Comparison of ENCODE assay signal across 8 cellular contexts in the genomic region with DNA sequence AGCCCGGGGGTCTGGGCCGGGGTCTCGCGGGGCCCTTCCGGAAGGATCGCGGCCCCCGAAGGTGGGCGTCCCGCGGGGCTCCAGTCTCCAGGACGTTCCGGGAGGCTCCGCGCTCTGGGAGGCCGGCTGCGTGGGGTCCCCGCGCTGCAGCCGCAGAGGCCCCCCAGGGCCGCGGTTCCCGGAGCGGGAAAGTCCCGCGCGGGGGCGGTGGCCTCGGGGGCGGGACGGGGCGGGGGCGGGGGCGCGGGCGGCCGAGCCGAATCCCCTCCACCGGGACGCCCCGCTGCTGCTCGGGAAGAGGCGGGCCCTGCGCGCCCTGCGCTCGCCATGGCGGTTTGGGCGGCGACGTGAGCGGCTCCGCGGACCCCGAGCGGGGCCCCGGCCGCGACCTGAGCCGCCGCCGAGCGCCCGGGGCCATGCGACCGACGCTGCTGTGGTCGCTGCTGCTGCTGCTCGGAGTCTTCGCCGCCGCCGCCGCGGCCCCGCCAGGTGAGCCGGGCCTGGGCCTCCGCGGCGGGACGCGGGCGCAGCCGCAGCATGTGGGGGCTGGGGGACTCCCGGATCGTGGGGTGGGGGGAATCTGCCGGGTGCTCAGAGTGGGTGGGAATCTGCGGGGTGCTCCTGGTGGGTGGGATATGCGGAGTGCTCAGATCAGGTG. TPM values are rescaled to one million over a fixed set of nuclear protein-coding genes. Genes with fewer than 3 reads are reported as not detected.
DNase-seq lines count a peak whose midpoint lies in the region; ATAC-seq and TF ChIP-seq lines count a peak whose summit lies in the region.

Gene IFNGR2, plus strand, starts transcription at position 286 of the 658 bp plus-strand sequence. Its CDS starts 131 bp downstream, at position 417.

- TF ChIP-seq CTCF in lower leg skin (IDR thresholded peaks at IDR 0.05) = no peak

- no peak for TF ChIP-seq POLR2A in lower leg skin (IDR thresholded peaks at IDR 0.05)

- ATAC-seq in HG03571 (IDR thresholded peaks at IDR 0.05; ENCODE audit: unreplicated experiment) = peak; percentile 21
- peak; percentile 37 to 51 for ATAC-seq in activated CD4-positive, CD25-positive, alpha-beta regulatory T cell treated with anti-CD3 and anti-CD28 coated beads, Interleukin-2, amount 50 U/mL, for 24 hours

- intact Hi-C loops in lower leg skin (cut with DNase I; ENCODE audit: low total_unique reads) = no loop called here

- 1 to 7% methylated on average over 9 to 67 of the region's 89 CpGs for WGBS in lower leg skin, 2 donors

- DNase-seq in DMS 273 (lab: John Stamatoyannopoulos, UW; ENCODE audit: unreplicated experiment) (peak; percentile 70), DMS 273 treated with DMSO at 0.1 percent for 48 hours (lab: John Stamatoyannopoulos, UW) (no peak), ecto neural progenitor cell (ENCODE audit: low spot score) (peak; percentile 74), lower leg skin (ENCODE audit: low spot score in 2 of 2) (no peak), MV-4-11 (lab: John Stamatoyannopoulos, UW) (no peak)
- peak in 5 of 6 experiments; percentile 41 to 63 (median 46) for DNase-seq in stimulated activated naive CD4-positive, alpha-beta T cell (lab: John Stamatoyannopoulos, UW)

- peak within 1 kb of the TSS; percentile 87 for H3K4me3 ChIP-seq in lower leg skin (ENCODE audit: low read depth, poor library complexity, severe bottlenecking)

RNA-seq across cellular contexts. Expression of gene IFNGR2, which starts in this region (rescaled TPM):
- total RNA-seq in lower leg skin = 10 to 100 TPM; 46.7 to 74.1 (median 60.9) TPM

Comparison
In these comparisons a context has a peak if more than half of its experiments do, and no peak if none do; other contexts are left out.
1. DNase-seq: peak in DMS 273 (single experiment), ecto neural progenitor cell (single experiment) and stimulated activated naive CD4-positive, alpha-beta T cell (5 of 6); none in DMS 273 treated with DMSO at 0.1 percent for 48 hours (single experiment), lower leg skin (0 of 2) and MV-4-11 (single experiment).